ENCODE assay signal across 8 cellular contexts in the genomic region with DNA sequence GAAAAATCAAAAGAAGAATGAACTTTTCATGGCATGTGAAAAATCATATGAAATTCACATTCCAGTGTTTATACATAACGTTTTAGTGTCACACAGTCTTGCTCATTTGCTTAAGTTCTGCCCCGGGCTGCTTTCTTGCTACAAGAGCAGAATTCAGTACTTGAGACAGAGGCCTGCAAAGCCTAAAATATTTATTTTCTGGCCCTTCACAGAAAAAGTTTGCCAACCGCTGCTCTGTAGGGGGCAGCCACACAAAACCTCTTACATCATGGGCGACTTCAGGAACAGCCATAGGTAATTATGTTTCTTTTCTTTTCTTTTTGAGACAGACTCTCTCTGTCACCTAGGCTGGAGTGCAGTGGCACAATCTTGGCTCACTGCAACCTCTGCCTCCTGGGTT. TPM values are rescaled to one million over a fixed set of nuclear protein-coding genes. Genes with fewer than 3 reads are reported as not detected.
DNase-seq lines count a peak whose midpoint lies in the region; ATAC-seq, FAIRE-seq and TF ChIP-seq lines count a peak whose summit lies in the region.

No MANE protein-coding gene starts in this region.

- ATAC-seq in heart left ventricle (no peak), Right ventricle myocardium inferior (no peak)

- H3K4me3 ChIP-seq in heart left ventricle: peak overlapping the region; percentile 34 to 100 (median 90)
- H3K4me3 ChIP-seq in SJSA1: peak overlapping the region; percentile 60
- H3K4me3 ChIP-seq in neuron (ENCODE audit: low read length): peak overlapping the region; percentile 79

- H2AFZ ChIP-seq in neuron (ENCODE audit: low read depth, low read length): peak overlapping the region; percentile 78

- H3K27me3 ChIP-seq in heart left ventricle: no peaks in the 10 kb centered on the region
- H3K27me3 ChIP-seq in SJSA1 (replicated peaks): no peaks in the 10 kb centered on the region
- no peaks in the 10 kb centered on the region for H3K27me3 ChIP-seq in neuron (ENCODE audit: insufficient read depth, low read length)

- H3K36me3 ChIP-seq in heart left ventricle: peaks cover 0 to 15% (median 13%) of the 10 kb centered on the region in 9 donors
- peaks cover 14% of the 10 kb centered on the region for H3K36me3 ChIP-seq in SJSA1
- H3K36me3 ChIP-seq in neuron (ENCODE audit: insufficient read depth, low read length): peaks cover 9% of the 10 kb centered on the region

- intact Hi-C loops in heart left ventricle (cut with DNase I): loop anchor here in 6 of 10 donors (5.0 to 10.0 kb wide), 4 partner anchors 79 to 187 kb away; a partner anchor contains a TSS
- intact Hi-C loops in Right ventricle myocardium inferior (cut with DNase I): loop anchor here (5.0 kb wide), 1 partner anchor 94 kb away; a partner anchor contains a TSS

- DNase-seq in heart left ventricle (no peak), Right ventricle myocardium inferior (ENCODE audit: missing footprints) (no peak), SJSA1 (ENCODE audit: low read depth in 1 of 2, low spot score in 2 of 2) (peak; percentile 45 to 59), epithelial cell of prostate (ENCODE audit: low read depth, low spot score) (no peak), urothelium cell line (ENCODE audit: low spot score) (no peak), NCI-H524 treated with DMSO at 0.1 percent for 48 hours (lab: John Stamatoyannopoulos, UW) (no peak)
- DNase-seq in activated CD8-positive, alpha-beta memory T cell treated with anti-CD3 and anti-CD28 coated beads for 24 hours: no peak

- peak in 5 of 12 donors; percentile 20 to 34 (median 22) for TF ChIP-seq CTCF in heart left ventricle (IDR thresholded peaks at IDR 0.05)

- H3K9me3 ChIP-seq in heart left ventricle (no peaks in the 10 kb centered on the region), SJSA1 (replicated peaks) (no peaks in the 10 kb centered on the region), neuron (ENCODE audit: low read length) (no peaks in the 10 kb centered on the region)

- H3K4me1 ChIP-seq in heart left ventricle (peaks cover 0 to 44% (median 26%) of the 10 kb centered on the region in 12 donors), SJSA1 (replicated peaks) (peaks cover 17% of the 10 kb centered on the region), neuron (ENCODE audit: insufficient read depth, low read length) (peaks cover 17% of the 10 kb centered on the region)

- no peak for FAIRE-seq in urothelium cell line (lab: Jason Lieb, UNC)

- H3K27ac ChIP-seq in heart left ventricle: peak overlapping the region in 11 of 12 donors; percentile 75 to 90 (median 85)
- no peak overlapping the region for H3K27ac ChIP-seq in SJSA1
- H3K27ac ChIP-seq in epithelial cell of prostate: peak overlapping the region; percentile 51

- WGBS in heart left ventricle, 4 donors: 17 to 26% (median 22%) methylated on average over 4 of the region's 4 CpGs

- no peak for TF ChIP-seq POLR2A in heart left ventricle (IDR thresholded peaks at IDR 0.05)

RNA-seq across cellular contexts. Expression of a gene that starts 1.0 kb away (rescaled TPM):
- 10 to 100 TPM; 11.4 to 38.5 (median 18.4) TPM for total RNA-seq in heart left ventricle
- 10 to 100 TPM; 12.8 to 16.1 TPM for polyA plus RNA-seq in heart left ventricle
- total RNA-seq in Right ventricle myocardium inferior: 10.7 TPM
- total RNA-seq in SJSA1 (2014; rRNA removed; shearing (Covaris generic)): 22.5 and 23.2 TPM in 2 replicates

RNA-seq across cellular contexts. Expression of a gene that starts 6.4 kb away (rescaled TPM):
- total RNA-seq in heart left ventricle: 10 to 100 TPM; 17.5 to 32.5 (median 22.3) TPM
- polyA plus RNA-seq in heart left ventricle: 10 to 100 TPM; 27.1 to 34.3 TPM
- 20.6 TPM for total RNA-seq in Right ventricle myocardium inferior
- 20.6 and 30.6 TPM in 2 replicates for total RNA-seq in SJSA1 (2014; rRNA removed; shearing (Covaris generic))

RNA-seq across cellular contexts. Expression of a gene that starts 17.6 kb away (rescaled TPM):
- total RNA-seq in heart left ventricle: under 1 TPM in 1 of 9 donors, not detected in 8; 0.48 TPM
- not detected for polyA plus RNA-seq in heart left ventricle
- not detected for total RNA-seq in Right ventricle myocardium inferior
- not detected in 2 replicates for total RNA-seq in SJSA1 (2014; rRNA removed; shearing (Covaris generic))

RNA-seq across cellular contexts. Expression of a gene that starts 39.6 kb away (rescaled TPM):
- total RNA-seq in heart left ventricle (100 to 1,000 TPM in 1 of 9 donors, 10 to 100 TPM in 8; 38.2 to 102 (median 58.2) TPM), Right ventricle myocardium inferior (56.0 TPM)
- 10 to 100 TPM; 27.9 to 50.4 TPM for polyA plus RNA-seq in heart left ventricle
- 75.2 and 85.7 TPM in 2 replicates for total RNA-seq in SJSA1 (2014; rRNA removed; shearing (Covaris generic))

RNA-seq across cellular contexts. Expression of a gene that starts 53.9 kb away (rescaled TPM):
- total RNA-seq in heart left ventricle (not detected), Right ventricle myocardium inferior (not detected)
- not detected for polyA plus RNA-seq in heart left ventricle
- total RNA-seq in SJSA1 (2014; rRNA removed; shearing (Covaris generic)): not detected in 2 replicates

Comparison
In these comparisons a context has a peak if more than half of its experiments do, and no peak if none do; other contexts are left out.
1. DNase-seq: peak in SJSA1 (2 of 2); none in heart left ventricle (0 of 5), Right ventricle myocardium inferior (single experiment), epithelial cell of prostate (single experiment), urothelium cell line (single experiment), activated CD8-positive, alpha-beta memory T cell treated with anti-CD3 and anti-CD28 coated beads for 24 hours (single experiment) and NCI-H524 treated with DMSO at 0.1 percent for 48 hours (single experiment).
2. Peak in every context shown above with its lines, with median percentiles within 50 percentile points of each other: H3K4me3 ChIP-seq.